24 cellular contexts compared by ENCODE assay signal in the genomic region with DNA sequence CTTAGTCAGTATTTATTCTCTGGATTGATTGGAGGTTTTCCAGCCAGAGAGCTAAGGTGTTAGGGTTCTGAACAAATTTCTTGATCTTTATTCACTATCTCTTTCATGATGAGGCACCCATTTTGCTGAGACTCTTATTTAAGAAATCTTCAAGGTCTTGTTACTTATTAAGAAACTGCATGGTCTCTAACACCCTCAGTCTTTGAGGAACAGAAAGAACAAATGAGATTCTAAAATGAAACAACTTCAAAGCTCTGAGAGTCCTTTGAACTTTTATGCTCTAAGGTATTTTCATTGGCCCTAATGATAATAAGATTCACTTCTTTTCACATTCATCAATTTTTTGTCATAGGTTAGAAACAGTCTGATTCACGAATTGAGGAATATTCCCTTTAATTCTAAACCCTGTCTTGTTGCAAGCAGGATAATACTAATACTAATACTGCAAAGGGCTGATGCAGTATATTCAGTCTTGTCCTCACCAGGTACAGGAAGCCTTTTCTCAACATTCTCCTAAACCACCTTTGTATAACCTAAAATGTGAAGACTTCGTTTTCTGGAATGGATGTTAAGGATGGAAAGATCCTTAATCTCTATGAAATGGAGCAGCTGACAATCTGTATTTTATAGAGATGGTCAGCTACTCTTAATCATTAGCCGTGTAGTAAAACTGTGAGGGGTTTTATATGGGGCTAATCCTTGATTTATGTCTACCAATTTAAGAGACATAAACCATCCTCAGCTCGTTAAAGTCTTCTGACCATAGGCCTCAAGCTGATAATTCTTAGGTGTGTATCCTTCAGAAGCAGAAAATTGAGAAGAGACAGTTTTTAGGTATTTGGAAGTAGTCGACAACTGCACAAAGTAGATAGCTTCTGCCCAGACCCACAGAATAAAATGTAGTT.
DNase-seq lines count a peak whose midpoint lies in the region; ATAC-seq and TF ChIP-seq lines count a peak whose summit lies in the region.
"Had no signal": no experiment of that assay in that cellular context is flagged by ENCODE, and none has a peak within 500 bp of the region (broad histone marks: within the 10 kb centered on the region; RNA-seq: fewer than 3 reads in every experiment).

No MANE protein-coding gene starts in this region.

- TF ChIP-seq CTCF in GM13976 (IDR thresholded peaks at IDR 0.05; ENCODE audit: borderline replicate concordance, control extremely low read depth, extremely low read depth, insufficient read depth, missing control alignments), result no peak

- DNase-seq in GM13976 (ENCODE audit: low spot score) (peak; percentile 5), D341Med (ENCODE audit: low spot score) (no peak)
- DNase-seq: activated CD4-positive, alpha-beta T cell treated with anti-CD3 and anti-CD28 coated beads for 1 hour; activated CD8-positive, alpha-beta memory T cell treated with anti-CD3 and anti-CD28 coated beads, Interleukin-2, amount 10 ng/mL, durations not matched to agents 7 days and 5 days; activated effector memory CD4-positive, alpha-beta T cell treated with Interleukin-2 at 50 U/mL for 16 hours; amniotic stem cell; caudate nucleus; DMS 273 treated with DMSO at 0.1 percent for 48 hours; GF-D8; left lung; NCI-H2081 treated with DMSO at 0.1 percent for 48 hours; NCI-H524 treated with DMSO at 0.1 percent for 48 hours; retina; stimulated activated CD4-positive, alpha-beta T cell treated with anti-CD3 and anti-CD28 coated beads, Interleukin-12 subunit alpha, Interleukin-12 subunit beta, amount 100 ng/mL, for 4 hours; T-helper 9 cell; thyroid gland had no signal

- ATAC-seq in GM19324 (IDR thresholded peaks at IDR 0.05; ENCODE audit: low FRiP score, unreplicated experiment) (peak; percentile 66), HG02763 (IDR thresholded peaks at IDR 0.05; ENCODE audit: unreplicated experiment) (peak; percentile 60), HG03442 (IDR thresholded peaks at IDR 0.05; ENCODE audit: unreplicated experiment) (peak; percentile 76), HG03571 (IDR thresholded peaks at IDR 0.05; ENCODE audit: unreplicated experiment) (no peak), HG03039 (IDR thresholded peaks at IDR 0.05; ENCODE audit: unreplicated experiment) (no peak), GM18519 (IDR thresholded peaks at IDR 0.05; ENCODE audit: low FRiP score, unreplicated experiment) (no peak)
- ATAC-seq: activated CD8-positive, alpha-beta memory T cell treated with anti-CD3 and anti-CD28 coated beads, Interleukin-2, amount 10 ng/mL, durations not matched to agents 7 days and 5 days; K562; left lung; stimulated activated effector memory CD8-positive, alpha-beta T cell treated with anti-CD3 and anti-CD28 coated beads, Interleukin-12 subunit alpha, Interleukin-12 subunit beta, amount 100 ng/mL, for 72 hours had no signal

- in situ Hi-C loops in GM13976 (cut with MboI; ENCODE audit: low sequenced_read_pairs, unreplicated experiment), result no loop called here

Comparison
In these comparisons a context has a peak if more than half of its experiments do, and no peak if none do; other contexts are left out.
1. ATAC-seq: peak in GM19324 (single experiment), HG02763 (single experiment) and HG03442 (single experiment); none in HG03571 (single experiment), HG03039 (single experiment) and GM18519 (single experiment).